In genomic region chr11:60994450-60995135, GRCh38 we compare ENCODE assay signal across 17 cellular contexts. TPM values are rescaled to one million over a fixed set of nuclear protein-coding genes. Genes with fewer than 3 reads are reported as not detected.
DNase-seq lines count a peak whose midpoint lies in the region; ATAC-seq, FAIRE-seq and TF ChIP-seq lines count a peak whose summit lies in the region.
"Had no signal": no experiment of that assay in that cellular context is flagged by ENCODE, and none has a peak within 500 bp of the region (broad histone marks: within the 10 kb centered on the region; RNA-seq: fewer than 3 reads in every experiment).

No MANE protein-coding gene starts in this region.

- peak; percentile 74 for DNase-seq in activated naive CD4-positive, alpha-beta T cell treated with anti-CD3 and anti-CD28 coated beads for 36 hours
- no peak for DNase-seq in activated naive CD4-positive, alpha-beta T cell treated with anti-CD3 and anti-CD28 coated beads, Interleukin-2, amount 50 U/mL, for 16 hours
- DNase-seq in activated CD8-positive, alpha-beta T cell treated with anti-CD3 and anti-CD28 coated beads for 36 hours: no peak
- DNase-seq in keratinocyte (ENCODE audit: low read depth, low spot score) (no peak), type B pancreatic cell (ENCODE audit: extremely low spot score, unreplicated experiment) (no peak), psoas muscle (no peak), retina (no peak), Calu3 (no peak)
- DNase-seq: NCI-H1436 treated with DMSO at 0.1 percent for 48 hours, NCI-H774, Right ventricle myocardium superior, T-helper 9 cell, upper lobe of right lung had no signal

- H3K4me3 ChIP-seq in keratinocyte (ENCODE audit: control insufficient read depth in 2 of 3, extremely low read depth in 1 of 3, insufficient read depth in 2 of 3, low read depth in 1 of 3, low read length in 3 of 3) (no peak overlapping the region), psoas muscle (no peak overlapping the region)
- H3K4me3 ChIP-seq: upper lobe of right lung had no signal

- no peaks in the 10 kb centered on the region for H3K9me3 Mint-ChIP-seq in activated naive CD4-positive, alpha-beta T cell treated with anti-CD3 and anti-CD28 coated beads for 36 hours
- no peaks in the 10 kb centered on the region for H3K9me3 Mint-ChIP-seq in activated CD8-positive, alpha-beta T cell treated with anti-CD3 and anti-CD28 coated beads for 36 hours
- no peaks in the 10 kb centered on the region for H3K9me3 Mint-ChIP-seq in type B pancreatic cell
- H3K9me3 Mint-ChIP-seq in Calu3 (ENCODE audit: low read depth, unreplicated experiment): no peaks in the 10 kb centered on the region
- H3K9me3 Mint-ChIP-seq: dendritic cell treated with granulocyte-macrophage colony-stimulating factor and Interleukin-4, amounts not matched to agents 40 ng/mL and 50 ng/mL, for 4 days had no signal

- H3K9me1 ChIP-seq in keratinocyte (ENCODE audit: control insufficient read depth, extremely low read depth, insufficient read depth, low read length): no peaks in the 10 kb centered on the region

- H3K4me1 Mint-ChIP-seq in activated naive CD4-positive, alpha-beta T cell treated with anti-CD3 and anti-CD28 coated beads for 36 hours (ENCODE audit: low read depth): peaks cover 80% of the 10 kb centered on the region
- peaks cover 70% of the 10 kb centered on the region for H3K4me1 Mint-ChIP-seq in activated CD8-positive, alpha-beta T cell treated with anti-CD3 and anti-CD28 coated beads for 36 hours (ENCODE audit: low read depth)
- peaks cover 22% of the 10 kb centered on the region for H3K4me1 Mint-ChIP-seq in type B pancreatic cell (ENCODE audit: unreplicated experiment)
- H3K4me1 Mint-ChIP-seq in Calu3 (ENCODE audit: low read depth, unreplicated experiment): peaks cover 30% of the 10 kb centered on the region

- H3K79me2 ChIP-seq in keratinocyte (ENCODE audit: control insufficient read depth, insufficient read depth, low read length): no peaks in the 10 kb centered on the region

- H3K27ac ChIP-seq in keratinocyte (ENCODE audit: control insufficient read depth, insufficient read depth, low read length) (no peak overlapping the region), psoas muscle (no peak overlapping the region)
- H3K27ac ChIP-seq: upper lobe of right lung had no signal

- no TSS peak for BruUV-seq in Calu3 (replicated peaks; lab: Mats Ljungman, UMichigan)

- H3K36me3 Mint-ChIP-seq in activated naive CD4-positive, alpha-beta T cell treated with anti-CD3 and anti-CD28 coated beads for 36 hours (ENCODE audit: low read depth): peaks cover 67% of the 10 kb centered on the region
- H3K36me3 Mint-ChIP-seq in activated CD8-positive, alpha-beta T cell treated with anti-CD3 and anti-CD28 coated beads for 36 hours (ENCODE audit: low read depth): peaks cover 60% of the 10 kb centered on the region
- H3K36me3 Mint-ChIP-seq in type B pancreatic cell (no peaks in the 10 kb centered on the region), Calu3 (ENCODE audit: insufficient read depth, unreplicated experiment) (peaks cover 6% of the 10 kb centered on the region)

- no peaks in the 10 kb centered on the region for H3K4me1 ChIP-seq in keratinocyte (ENCODE audit: control insufficient read depth, extremely low read depth, insufficient read depth, low read length)
- H3K4me1 ChIP-seq in psoas muscle: no peaks in the 10 kb centered on the region

- no peaks in the 10 kb centered on the region for H3K9me3 ChIP-seq in keratinocyte (ENCODE audit: control insufficient read depth, low read depth, low read length)
- no peaks in the 10 kb centered on the region for H3K9me3 ChIP-seq in psoas muscle
- H3K9me3 ChIP-seq: upper lobe of right lung had no signal

- FAIRE-seq in keratinocyte (lab: Jason Lieb, UNC): no peak

- TF ChIP-seq CTCF in activated CD8-positive, alpha-beta T cell treated with anti-CD3 and anti-CD28 coated beads for 36 hours (IDR thresholded peaks at IDR 0.05): no peak
- TF ChIP-seq CTCF in keratinocyte (optimal IDR thresholded peaks at IDR 0.05 in 1 of 3, IDR thresholded peaks at IDR 0.05 in 1 of 3, conservative IDR thresholded peaks at IDR 0.05 in 1 of 3; ENCODE audit: extremely low read depth in 1 of 3, insufficient read depth in 2 of 3, low read length in 3 of 3): no peak
- no peak for TF ChIP-seq CTCF in type B pancreatic cell (conservative IDR thresholded peaks at IDR 0.05)
- no peak for TF ChIP-seq CTCF in psoas muscle (IDR thresholded peaks at IDR 0.05)
- no peak for TF ChIP-seq CTCF in Calu3 (IDR thresholded peaks at IDR 0.05; ENCODE audit: unreplicated experiment)

- no peak overlapping the region for H3K9ac ChIP-seq in keratinocyte (ENCODE audit: control insufficient read depth, extremely low read depth, insufficient read depth, low read length)

- H3K27me3 Mint-ChIP-seq in activated naive CD4-positive, alpha-beta T cell treated with anti-CD3 and anti-CD28 coated beads for 36 hours (ENCODE audit: low read depth): no peaks in the 10 kb centered on the region
- H3K27me3 Mint-ChIP-seq in activated CD8-positive, alpha-beta T cell treated with anti-CD3 and anti-CD28 coated beads for 36 hours: no peaks in the 10 kb centered on the region
- H3K27me3 Mint-ChIP-seq in type B pancreatic cell (peaks cover 12% of the 10 kb centered on the region), Calu3 (ENCODE audit: unreplicated experiment) (peaks cover 21% of the 10 kb centered on the region)

- dilution Hi-C loops in keratinocyte (cut with MboI; ENCODE audit: extremely low pct_ligation_motif_present, low sequenced_read_pairs): no loop called here

- peak overlapping the region; percentile 74 for H3K4me3 Mint-ChIP-seq in activated naive CD4-positive, alpha-beta T cell treated with anti-CD3 and anti-CD28 coated beads for 36 hours
- peak overlapping the region; percentile 44 for H3K4me3 Mint-ChIP-seq in activated CD8-positive, alpha-beta T cell treated with anti-CD3 and anti-CD28 coated beads for 36 hours
- H3K4me3 Mint-ChIP-seq in type B pancreatic cell (peak overlapping the region; percentile 46), Calu3 (ENCODE audit: low read depth, unreplicated experiment) (no peak overlapping the region)
- H3K4me3 Mint-ChIP-seq: dendritic cell treated with granulocyte-macrophage colony-stimulating factor and Interleukin-4, amounts not matched to agents 40 ng/mL and 50 ng/mL, for 4 days had no signal

- WGBS in psoas muscle, 3 donors: 46 to 61% (median 46%) methylated on average over 9 to 10 of the region's 10 CpGs

- POLR2A ChIA-PET in activated CD8-positive, alpha-beta T cell treated with anti-CD3 and anti-CD28 coated beads for 36 hours (lab: Charles Lee): interaction anchor here (0.7 to 2.1 kb wide), 16 partner anchors 8 to 124 kb away, joined by 3 to 7 read pairs (median 4); no protein-coding TSS in a partner anchor

- H2AFZ ChIP-seq in keratinocyte (ENCODE audit: control insufficient read depth, low read length): no peak overlapping the region

- CTCF ChIA-PET in activated naive CD4-positive, alpha-beta T cell treated with anti-CD3 and anti-CD28 coated beads for 36 hours (lab: Charles Lee): interaction anchor here (0.6 to 1.7 kb wide), 10 partner anchors 8 to 118 kb away, joined by 3 to 8 read pairs (median 4); no protein-coding TSS in a partner anchor
- CTCF ChIA-PET in activated CD8-positive, alpha-beta T cell treated with anti-CD3 and anti-CD28 coated beads for 36 hours (lab: Charles Lee): interaction anchor here (0.8 to 3.1 kb wide), 5 partner anchors 8 to 26 kb away, joined by 3 to 14 read pairs (median 4); no protein-coding TSS in a partner anchor
- CTCF ChIA-PET in Calu3 (lab: Charles Lee): interaction anchor here (0.6 kb wide), 2 partner anchors 17 to 29 kb away, joined by 4 to 7 read pairs; no protein-coding TSS in a partner anchor

- H3K27ac Mint-ChIP-seq in activated naive CD4-positive, alpha-beta T cell treated with anti-CD3 and anti-CD28 coated beads for 36 hours: peak overlapping the region; percentile 98
- H3K27ac Mint-ChIP-seq in activated CD8-positive, alpha-beta T cell treated with anti-CD3 and anti-CD28 coated beads for 36 hours: peak overlapping the region; percentile 92
- H3K27ac Mint-ChIP-seq in type B pancreatic cell (peak overlapping the region; percentile 51), Calu3 (ENCODE audit: unreplicated experiment) (no peak overlapping the region)
- H3K27ac Mint-ChIP-seq: dendritic cell treated with granulocyte-macrophage colony-stimulating factor and Interleukin-4, amounts not matched to agents 40 ng/mL and 50 ng/mL, for 4 days had no signal

- intact Hi-C loops in activated naive CD4-positive, alpha-beta T cell treated with anti-CD3 and anti-CD28 coated beads for 36 hours (cut with micrococcal nuclease): loop anchor here (1.0 kb wide), 3 partner anchors 8 to 67 kb away; no protein-coding TSS in a partner anchor
- intact Hi-C loops in activated CD8-positive, alpha-beta T cell treated with anti-CD3 and anti-CD28 coated beads for 36 hours (cut with micrococcal nuclease): no loop called here
- intact Hi-C loops in psoas muscle (cut with DNase I) (no loop called here), Calu3 (cut with micrococcal nuclease; ENCODE audit: unreplicated experiment) (no loop called here)

- H3K4me2 ChIP-seq in keratinocyte (ENCODE audit: control insufficient read depth, extremely low read depth, insufficient read depth, low read depth, low read length): peak overlapping the region; percentile 22

- H3K27me3 ChIP-seq in keratinocyte (ENCODE audit: control insufficient read depth, extremely low read depth, insufficient read depth, low read length): peaks cover 18% of the 10 kb centered on the region
- peaks cover 0 to 14% (median 2%) of the 10 kb centered on the region in 3 donors for H3K27me3 ChIP-seq in psoas muscle (ENCODE audit: insufficient read depth in 3 of 3, low read length in 2 of 3)
- H3K27me3 ChIP-seq: upper lobe of right lung had no signal

- no peaks in the 10 kb centered on the region for H3K36me3 ChIP-seq in keratinocyte (ENCODE audit: control insufficient read depth in 2 of 2, extremely low read depth in 1 of 2, insufficient read depth in 2 of 2, low read length in 2 of 2)
- H3K36me3 ChIP-seq in psoas muscle (ENCODE audit: insufficient read depth in 1 of 2, low read depth in 1 of 2): no peaks in the 10 kb centered on the region
- H3K36me3 ChIP-seq: upper lobe of right lung had no signal

- H4K20me1 ChIP-seq in keratinocyte (ENCODE audit: control insufficient read depth, extremely low read depth, insufficient read depth, low read length): no peaks in the 10 kb centered on the region

- peak; percentile 65 for ATAC-seq in activated CD8-positive, alpha-beta T cell treated with anti-CD3 and anti-CD28 coated beads for 36 hours
- no peak for ATAC-seq in psoas muscle

RNA-seq across cellular contexts. Expression of gene CD6, which starts 23.1 kb away (rescaled TPM):
- 100 to 1,000 TPM; 227 to 234 TPM for total RNA-seq in activated naive CD4-positive, alpha-beta T cell treated with anti-CD3 and anti-CD28 coated beads for 36 hours
- 100 to 1,000 TPM; 196 to 201 TPM for total RNA-seq in activated CD8-positive, alpha-beta T cell treated with anti-CD3 and anti-CD28 coated beads for 36 hours
- polyA plus RNA-seq in keratinocyte (0.03 TPM in 3 replicates), psoas muscle (under 1 TPM; 0.05 to 0.34 (median 0.05) TPM)
- polyA plus RNA-seq in keratinocyte (2011; ENCODE audit: low read depth): not detected
- polyA plus RNA-seq in keratinocyte (2011; cell fraction: cytosol; rRNA removed): 0.06 TPM in 1 of 2 replicates, not detected in the other
- 0.04 TPM in 1 of 2 replicates, not detected in the other for polyA plus RNA-seq in keratinocyte (2011; cell fraction: nucleus; rRNA removed)
- not detected in 2 replicates for polyA plus RNA-seq in keratinocyte (2012; ENCODE audit: low replicate concordance)
- not detected in 3 replicates for polyA minus RNA-seq in keratinocyte
- polyA minus RNA-seq in keratinocyte (2011; cell fraction: cytosol; rRNA and poly(A)+ RNA removed): not detected
- polyA minus RNA-seq in keratinocyte (2011; cell fraction: nucleus; rRNA and poly(A)+ RNA removed): not detected in 2 replicates
- total RNA-seq in type B pancreatic cell (ENCODE audit: low replicate concordance) (0.70 and 1.1 TPM in 2 replicates), psoas muscle (under 1 TPM; 0.43 to 0.74 (median 0.49) TPM), Calu3 (2022) (0.26 and 0.34 TPM in 2 replicates)
- total RNA-seq: G401, lung microvascular endothelial cell had no signal
- polyA plus RNA-seq: BJ had no signal

RNA-seq across cellular contexts. Expression of gene SLC15A3, which starts 42.6 kb away (rescaled TPM):
- total RNA-seq in activated naive CD4-positive, alpha-beta T cell treated with anti-CD3 and anti-CD28 coated beads for 36 hours: 1 to 10 TPM; 5.6 to 5.8 TPM
- 1 to 10 TPM; 3.9 to 4.7 TPM for total RNA-seq in activated CD8-positive, alpha-beta T cell treated with anti-CD3 and anti-CD28 coated beads for 36 hours
- polyA plus RNA-seq in keratinocyte (0.79 to 2.0 TPM (median 1.0 TPM) in 3 replicates), psoas muscle (10 to 100 TPM in 1 of 3 donors, 1 to 10 TPM in 2; 7.8 to 10.3 (median 8.2) TPM)
- polyA plus RNA-seq in keratinocyte (2011; ENCODE audit: low read depth): not detected
- 0.44 and 0.66 TPM in 2 replicates for polyA plus RNA-seq in keratinocyte (2011; cell fraction: cytosol; rRNA removed)
- polyA plus RNA-seq in keratinocyte (2011; cell fraction: nucleus; rRNA removed): 1.8 and 2.1 TPM in 2 replicates
- 0.08 and 4.0 TPM in 2 replicates for polyA plus RNA-seq in keratinocyte (2012; ENCODE audit: low replicate concordance)
- 1.7 to 6.8 TPM (median 3.3 TPM) in 3 replicates for polyA minus RNA-seq in keratinocyte
- not detected for polyA minus RNA-seq in keratinocyte (2011; cell fraction: cytosol; rRNA and poly(A)+ RNA removed)
- 1.9 and 2.0 TPM in 2 replicates for polyA minus RNA-seq in keratinocyte (2011; cell fraction: nucleus; rRNA and poly(A)+ RNA removed)
- total RNA-seq in type B pancreatic cell (ENCODE audit: low replicate concordance) (2.3 and 3.5 TPM in 2 replicates), psoas muscle (10 to 100 TPM in 1 of 4 donors, 1 to 10 TPM in 3; 7.2 to 14.6 (median 8.6) TPM), Calu3 (2022) (6.8 and 12.4 TPM in 2 replicates)
- total RNA-seq: G401 had no signal

Comparison
In these comparisons a context has a peak if more than half of its experiments do, and no peak if none do; other contexts are left out.
1. RNA of gene CD6, which starts 23.1 kb away (total RNA-seq): 227 to 234 TPM in activated naive CD4-positive, alpha-beta T cell treated with anti-CD3 and anti-CD28 coated beads for 36 hours and 196 to 201 TPM in activated CD8-positive, alpha-beta T cell treated with anti-CD3 and anti-CD28 coated beads for 36 hours; 0.70 to 1.1 TPM in type B pancreatic cell, 0.43 to 0.74 TPM in psoas muscle and 0.26 to 0.34 TPM in Calu3; every median in the first group is over 10 times any median in the second.